ENCODE assay signal across 8 cellular contexts in the genomic region with DNA sequence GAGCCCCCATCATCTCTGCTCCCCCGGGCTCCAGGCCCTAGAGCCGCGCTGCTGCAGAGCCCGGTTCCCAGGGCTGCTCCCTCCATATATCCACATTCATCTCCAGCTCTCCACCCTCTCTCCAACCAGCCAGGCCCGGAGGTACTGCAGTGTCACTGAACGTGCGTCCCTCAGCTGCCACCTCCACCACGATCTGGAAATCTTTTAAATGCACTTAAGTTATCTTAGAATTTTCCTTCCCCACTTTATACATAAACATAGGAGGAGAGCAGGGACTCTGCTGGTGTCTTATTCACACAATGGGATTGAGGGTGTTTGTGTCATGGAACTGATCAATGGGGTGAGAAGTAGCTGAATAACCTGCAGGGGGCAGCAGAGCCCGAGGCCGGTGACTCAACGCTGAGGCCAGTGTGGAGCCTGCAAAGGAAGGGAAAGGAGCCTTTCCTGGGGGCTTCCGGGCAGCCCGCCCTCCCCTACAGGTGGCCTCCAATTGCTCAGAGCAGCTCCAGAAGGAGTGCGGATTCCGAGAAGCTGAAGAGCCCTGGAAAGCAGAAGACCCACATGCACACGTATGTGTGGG. TPM values are rescaled to one million over a fixed set of nuclear protein-coding genes. Genes with fewer than 3 reads are reported as not detected.
DNase-seq lines count a peak whose midpoint lies in the region; ATAC-seq, FAIRE-seq and TF ChIP-seq lines count a peak whose summit lies in the region.
"Not testable (repeated sequence)": the region's sequence is repeated elsewhere in the genome, so short reads cannot be mapped to it uniquely, and the experiment has no call there.

No MANE protein-coding gene starts in this region.

- DNase-seq in NCI-H748 (lab: John Stamatoyannopoulos, UW; ENCODE audit: unreplicated experiment) (peak; percentile 36), endodermal cell (peak; percentile 82), left lung (peak in 1 of 2 donors; percentile 79), urothelium cell line (ENCODE audit: low spot score) (peak; percentile 4)
- DNase-seq in activated CD4-positive, CD25-positive, alpha-beta regulatory T cell (lab: John Stamatoyannopoulos, UW): peak in 3 of 4 experiments; percentile 4 to 6 (median 4)
- peak; percentile 31 to 47 (median 34) for DNase-seq in stimulated activated CD4-positive, alpha-beta T cell treated with anti-CD3 and anti-CD28 coated beads, Interleukin-12 subunit alpha, Interleukin-12 subunit beta, amount 100 ng/mL, for 48 hours (ENCODE audit: low read depth in 2 of 3, low spot score in 1 of 3)

- not testable (repeated sequence) for H3K9me3 Mint-ChIP-seq in activated T-helper 17 cell treated with anti-CD3 and anti-CD28 coated beads, Interleukin-2, amount 50 U/mL, for 72 hours
- H3K9me3 Mint-ChIP-seq in endodermal cell: peaks cover 30% of the 10 kb centered on the region

- WGBS in endodermal cell (ENCODE audit: insufficient coverage in 1 of 2, insufficient read length in 1 of 2), 2 experiments: 53 to 80% methylated on average over 3 to 16 of the region's 16 CpGs

- TF ChIP-seq CTCF in GM12872 (IDR thresholded peaks at IDR 0.05; ENCODE audit: insufficient read depth, low read depth, low read length) (0 out of 3 replicates have a peak, but pooled peaks have one; percentile 11), endodermal cell (conservative IDR thresholded peaks at IDR 0.05) (peak; percentile 61), left lung (IDR thresholded peaks at IDR 0.05) (peak in 1 of 2 donors; percentile 41)

- not testable (repeated sequence) for H3K4me1 ChIP-seq in endodermal cell (ENCODE audit: control insufficient read depth, insufficient read depth, low read length); left lung

- not testable (repeated sequence) for H3K27me3 ChIP-seq in endodermal cell (ENCODE audit: control insufficient read depth, insufficient read depth, low read length, poor library complexity, severe bottlenecking); left lung

- ATAC-seq in activated T-helper 17 cell treated with anti-CD3 and anti-CD28 coated beads, Interleukin-2, amount 50 U/mL, for 72 hours (replicated peaks): peak; percentile 74
- ATAC-seq in left lung: peak; percentile 66

- H3K27me3 Mint-ChIP-seq in activated T-helper 17 cell treated with anti-CD3 and anti-CD28 coated beads, Interleukin-2, amount 50 U/mL, for 72 hours: not testable (repeated sequence)
- H3K27me3 Mint-ChIP-seq in endodermal cell (ENCODE audit: insufficient read depth): peaks cover 40% of the 10 kb centered on the region

- not testable (repeated sequence) for H3K27ac Mint-ChIP-seq in activated T-helper 17 cell treated with anti-CD3 and anti-CD28 coated beads, Interleukin-2, amount 50 U/mL, for 72 hours; endodermal cell

- intact Hi-C loops in left lung (cut with DNase I): loop anchor here in 1 of 2 donors (5.0 kb wide), 1 partner anchor 108 kb away; no protein-coding TSS in a partner anchor

- H3K27ac ChIP-seq in endodermal cell (ENCODE audit: low read depth, low read length); left lung: not testable (repeated sequence)

- not testable (repeated sequence) for H3K4me3 Mint-ChIP-seq in activated T-helper 17 cell treated with anti-CD3 and anti-CD28 coated beads, Interleukin-2, amount 50 U/mL, for 72 hours; endodermal cell

- H3K36me3 Mint-ChIP-seq in activated T-helper 17 cell treated with anti-CD3 and anti-CD28 coated beads, Interleukin-2, amount 50 U/mL, for 72 hours (ENCODE audit: low read depth); endodermal cell (ENCODE audit: low read depth): not testable (repeated sequence)

- peaks cover 14% of the 10 kb centered on the region for H3K9me3 ChIP-seq in endodermal cell (ENCODE audit: control insufficient read depth, low read length)
- not testable (repeated sequence) for H3K9me3 ChIP-seq in left lung

- not testable (repeated sequence) for H3K9ac ChIP-seq in endodermal cell (ENCODE audit: extremely low read depth, low read length, poor library complexity, severe bottlenecking)

- FAIRE-seq in urothelium cell line (lab: Jason Lieb, UNC): not testable (repeated sequence)

- H3K4me1 Mint-ChIP-seq in activated T-helper 17 cell treated with anti-CD3 and anti-CD28 coated beads, Interleukin-2, amount 50 U/mL, for 72 hours; endodermal cell: not testable (repeated sequence)

- H3K36me3 ChIP-seq in endodermal cell (ENCODE audit: control insufficient read depth, insufficient read depth, low read length); left lung: not testable (repeated sequence)

- H3K4me3 ChIP-seq in endodermal cell (ENCODE audit: low read length); left lung: not testable (repeated sequence)

RNA-seq across cellular contexts. Expression of a gene that starts 7.8 kb away (rescaled TPM):
- 1 to 10 TPM; 1.5 to 1.9 TPM for total RNA-seq in activated T-helper 17 cell treated with anti-CD3 and anti-CD28 coated beads, Interleukin-2, amount 50 U/mL, for 72 hours
- 10 to 100 TPM; 24.6 to 28.8 TPM for total RNA-seq in endodermal cell
- polyA plus RNA-seq in endodermal cell (2013, experiment 1 of 2): 15.9 TPM
- polyA plus RNA-seq in endodermal cell (2013, experiment 2 of 2): 15.6 TPM
- 10 to 100 TPM; 11.2 to 14.6 TPM for total RNA-seq in left lung

RNA-seq across cellular contexts. Expression of a gene that starts 31.3 kb away (rescaled TPM):
- 10 to 100 TPM in 1 of 2 donors, 1 to 10 TPM in 1; 4.3 to 16.5 TPM for total RNA-seq in activated T-helper 17 cell treated with anti-CD3 and anti-CD28 coated beads, Interleukin-2, amount 50 U/mL, for 72 hours
- total RNA-seq in endodermal cell (1 to 10 TPM in 1 of 2 donors, under 1 TPM in 1; 0.38 to 1.4 TPM), left lung (10 to 100 TPM in 1 of 2 donors, 1 to 10 TPM in 1; 7.6 to 10.7 TPM)
- polyA plus RNA-seq in endodermal cell (2013, experiment 1 of 2): 5.0 TPM
- 4.6 TPM for polyA plus RNA-seq in endodermal cell (2013, experiment 2 of 2)

RNA-seq across cellular contexts. Expression of a gene that starts 45.1 kb away (rescaled TPM):
- total RNA-seq in activated T-helper 17 cell treated with anti-CD3 and anti-CD28 coated beads, Interleukin-2, amount 50 U/mL, for 72 hours: 10 to 100 TPM; 12.0 to 12.2 TPM
- 10 to 100 TPM; 11.6 to 19.2 TPM for total RNA-seq in endodermal cell
- 10.0 TPM for polyA plus RNA-seq in endodermal cell (2013, experiment 1 of 2)
- 10.7 TPM for polyA plus RNA-seq in endodermal cell (2013, experiment 2 of 2)
- total RNA-seq in left lung: 10 to 100 TPM in 1 of 2 donors, 1 to 10 TPM in 1; 9.9 to 14.6 TPM

Comparison
In these comparisons a context has a peak if more than half of its experiments do, and no peak if none do; other contexts are left out.
1. RNA of a gene that starts 7.8 kb away (total RNA-seq): 24.6 to 28.8 TPM in endodermal cell and 11.2 to 14.6 TPM in left lung; 1.5 to 1.9 TPM in activated T-helper 17 cell treated with anti-CD3 and anti-CD28 coated beads, Interleukin-2, amount 50 U/mL, for 72 hours; every median in the first group is over 4 times any median in the second.